Comparison of ENCODE assay signal across 10 cellular contexts in the genomic region with DNA sequence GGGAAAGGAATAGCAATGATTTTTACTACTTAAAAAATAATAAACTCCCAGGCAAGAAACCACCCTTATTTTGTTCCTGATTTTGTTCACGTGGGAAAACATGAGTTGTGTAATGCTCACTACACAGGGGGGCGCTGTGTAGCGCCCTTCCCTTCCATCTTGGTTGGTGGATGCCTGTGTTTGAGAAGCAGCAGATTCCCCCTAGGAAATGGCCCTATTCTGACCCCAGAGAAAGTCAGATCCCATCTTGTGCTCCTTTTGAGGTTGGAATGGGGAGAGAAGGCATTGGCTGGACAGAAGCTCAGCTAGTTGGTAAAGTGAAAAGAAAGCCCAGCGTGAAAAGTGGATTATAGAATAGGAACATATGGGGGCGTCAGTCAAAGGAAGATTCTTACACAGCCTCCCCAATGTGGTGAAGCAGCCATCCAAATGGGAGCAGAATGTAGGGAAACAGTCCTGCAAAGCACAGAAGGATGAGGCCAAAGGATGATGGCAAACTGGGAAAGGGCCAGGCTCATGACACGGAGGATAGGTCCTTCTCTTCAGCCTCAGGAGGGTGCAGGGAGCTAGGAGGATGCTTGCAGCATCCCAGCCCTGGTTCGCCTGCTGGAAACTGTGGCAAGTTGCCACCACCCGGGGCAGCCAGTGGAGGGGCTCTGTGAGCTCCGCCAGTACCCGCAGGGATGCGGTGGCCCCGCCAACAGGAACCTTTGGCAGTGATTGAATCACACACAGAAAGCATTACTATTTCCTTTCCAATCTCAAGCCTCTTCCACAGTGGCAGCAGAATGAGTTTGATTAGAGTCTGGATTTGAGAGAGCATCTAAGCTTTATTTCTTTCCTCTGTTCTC.
DNase-seq lines count a peak whose midpoint lies in the region; ATAC-seq, FAIRE-seq and TF ChIP-seq lines count a peak whose summit lies in the region.
"Had no signal": no experiment of that assay in that cellular context is flagged by ENCODE, and none has a peak within 500 bp of the region (broad histone marks: within the 10 kb centered on the region; RNA-seq: fewer than 3 reads in every experiment).

No MANE protein-coding gene starts in this region.

- ATAC-seq in HG02885 (IDR thresholded peaks at IDR 0.05; ENCODE audit: poor library complexity, unreplicated experiment) (no peak), Right ventricle myocardium inferior (no peak)

- intact Hi-C loops in kidney (cut with DNase I) (no loop called here), Right ventricle myocardium inferior (cut with DNase I) (no loop called here)

- no peak for FAIRE-seq in kidney (lab: Jason Lieb, UNC)

- DNase-seq in ELR (ENCODE audit: low read depth) (peak; percentile 9), KBM-7 (peak; percentile 36), anterior cingulate cortex (lab: John Stamatoyannopoulos, UW) (peak in 53 of 58 donors; percentile 8 to 79 (median 44)), left kidney (ENCODE audit: low read depth, low spot score) (peak; percentile 5), kidney (no peak), Right ventricle myocardium inferior (ENCODE audit: missing footprints) (no peak), RKO (ENCODE audit: low spot score) (no peak)
- DNase-seq: activated T-cell treated with anti-CD3 and anti-CD28 coated beads, Interleukin-2, amount 50 U/mL, for 24 hours had no signal

- no peaks in the 10 kb centered on the region for H3K36me3 ChIP-seq in kidney (ENCODE audit: control insufficient read depth in 1 of 2, insufficient read depth in 2 of 2, low read length in 2 of 2)
- H3K36me3 ChIP-seq: breast epithelium had no signal

- TF ChIP-seq CTCF in kidney (IDR thresholded peaks at IDR 0.05; ENCODE audit: borderline replicate concordance, extremely low read depth, insufficient read depth) = no peak

- H3K27ac ChIP-seq in kidney (ENCODE audit: low read depth in 2 of 2, low read length in 2 of 2) = no peak overlapping the region

- in situ Hi-C loops in KBM-7 (cut with MboI; ENCODE audit: low pct_unique_long_range_greater_than_20kb, low sequenced_read_pairs) = no loop called here

- H3K4me3 ChIP-seq in kidney (ENCODE audit: low read length in 2 of 2) = no peak overlapping the region
- H3K4me3 ChIP-seq: breast epithelium had no signal

- H3K4me1 ChIP-seq in kidney (ENCODE audit: control insufficient read depth in 1 of 2, insufficient read depth in 1 of 2, low read depth in 1 of 2, low read length in 2 of 2) = no peaks in the 10 kb centered on the region
- H3K4me1 ChIP-seq: breast epithelium had no signal

- H3K9ac ChIP-seq in kidney (ENCODE audit: low read length in 2 of 2) = no peak overlapping the region

- H3K9me3 ChIP-seq in kidney (ENCODE audit: control insufficient read depth in 1 of 2, low read length in 2 of 2) = no peaks in the 10 kb centered on the region
- H3K9me3 ChIP-seq: breast epithelium had no signal

Comparison
In these comparisons a context has a peak if more than half of its experiments do, and no peak if none do; other contexts are left out.
1. DNase-seq: peak in ELR (single experiment), KBM-7 (single experiment), anterior cingulate cortex (53 of 58) and left kidney (single experiment); none in kidney (single experiment), Right ventricle myocardium inferior (single experiment) and RKO (single experiment).